ENCODE assay signal across 8 cellular contexts in the genomic region with DNA sequence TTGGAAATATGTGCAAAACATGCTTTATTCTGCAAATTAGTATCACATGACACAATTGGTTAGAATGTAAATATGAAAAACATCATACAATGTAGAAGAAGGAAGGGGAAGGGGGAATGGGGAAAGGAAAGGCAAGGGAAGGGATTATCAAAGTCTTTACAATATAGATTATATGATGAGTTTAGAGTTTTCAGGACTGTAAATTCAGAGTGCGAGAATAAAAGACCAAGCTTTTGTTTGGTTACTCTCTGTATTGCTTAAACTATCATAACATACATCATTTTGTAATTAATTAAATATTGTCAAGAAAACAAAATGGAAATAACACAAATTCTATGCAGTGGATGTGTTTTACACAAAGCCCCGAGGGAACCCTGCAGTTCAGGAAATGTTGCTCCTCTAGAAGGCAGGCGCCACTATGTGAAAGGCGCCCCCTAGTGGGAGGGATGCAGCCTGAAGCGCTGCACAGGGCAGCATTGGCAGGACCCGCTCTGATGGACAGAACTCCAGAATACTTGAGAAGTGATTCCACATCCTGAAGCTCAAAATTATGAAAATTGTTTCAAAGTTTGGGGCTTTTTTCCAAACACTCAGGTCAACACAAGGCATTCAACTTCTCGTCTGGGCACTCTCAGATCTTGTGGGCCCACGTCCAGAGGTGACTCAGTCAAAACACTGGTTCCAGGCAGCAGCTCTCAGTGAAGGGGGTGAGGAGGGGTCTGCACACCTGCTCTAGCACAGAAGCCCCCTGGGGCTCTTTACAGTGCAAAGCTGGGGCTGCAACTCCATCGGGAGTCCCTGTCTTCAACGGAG. TPM values are rescaled to one million over a fixed set of nuclear protein-coding genes. Genes with fewer than 3 reads are reported as not detected.
DNase-seq lines count a peak whose midpoint lies in the region; ATAC-seq and TF ChIP-seq lines count a peak whose summit lies in the region.

No MANE protein-coding gene starts in this region.

- no peaks in the 10 kb centered on the region for H3K27me3 ChIP-seq in NT2/D1 (ENCODE audit: insufficient read depth, insufficient read length)

- H3K4me3 ChIP-seq in NT2/D1 (ENCODE audit: insufficient read length, low read depth) = no peak overlapping the region

- no peaks in the 10 kb centered on the region for H3K4me1 ChIP-seq in NT2/D1 (ENCODE audit: insufficient read depth, insufficient read length)

- no peaks in the 10 kb centered on the region for H3K9me3 ChIP-seq in NT2/D1 (ENCODE audit: insufficient read depth, low read length)

- DNase-seq in AG20443 (ENCODE audit: low spot score) (peak; percentile 90), NT2/D1 (ENCODE audit: low read depth, low spot score) (peak; percentile 44), natural killer cell (peak; percentile 60)
- peak; percentile 91 for DNase-seq in activated CD8-positive, alpha-beta memory T cell treated with anti-CD3 and anti-CD28 coated beads, Interleukin-2, amount 50 U/mL, for 48 hours
- peak; percentile 71 to 83 for DNase-seq in stimulated activated effector memory CD8-positive, alpha-beta T cell treated with anti-CD3 and anti-CD28 coated beads, Interleukin-12 subunit alpha, Interleukin-12 subunit beta, amount 100 ng/mL, for 72 hours (ENCODE audit: low spot score in 2 of 2)

- no peaks in the 10 kb centered on the region for H3K36me3 Mint-ChIP-seq in natural killer cell
- H3K36me3 Mint-ChIP-seq in stimulated activated effector memory CD8-positive, alpha-beta T cell treated with anti-CD3 and anti-CD28 coated beads, Interleukin-12 subunit alpha, Interleukin-12 subunit beta, amount 100 ng/mL, for 72 hours = no peaks in the 10 kb centered on the region

- TF ChIP-seq CTCF in natural killer cell (IDR thresholded peaks at IDR 0.05) = peak; percentile 89

- no peaks in the 10 kb centered on the region for H3K9me3 Mint-ChIP-seq in natural killer cell
- H3K9me3 Mint-ChIP-seq in stimulated activated effector memory CD8-positive, alpha-beta T cell treated with anti-CD3 and anti-CD28 coated beads, Interleukin-12 subunit alpha, Interleukin-12 subunit beta, amount 100 ng/mL, for 72 hours = no peaks in the 10 kb centered on the region

- H3K27me3 Mint-ChIP-seq in natural killer cell (ENCODE audit: low read depth in 2 of 2) = peaks cover 0 to 3% of the 10 kb centered on the region in 2 donors

- intact Hi-C loops in natural killer cell (cut with micrococcal nuclease) = loop anchor here (10.0 kb wide), 1 partner anchor 272 kb away; no protein-coding TSS in a partner anchor

- H3K9ac ChIP-seq in NT2/D1 (ENCODE audit: insufficient read length, low read depth) = no peak overlapping the region

- no peak overlapping the region for H3K27ac Mint-ChIP-seq in natural killer cell
- H3K27ac Mint-ChIP-seq in stimulated activated effector memory CD8-positive, alpha-beta T cell treated with anti-CD3 and anti-CD28 coated beads, Interleukin-12 subunit alpha, Interleukin-12 subunit beta, amount 100 ng/mL, for 72 hours = no peak overlapping the region

- H3K4me3 Mint-ChIP-seq in natural killer cell = no peak overlapping the region
- no peak overlapping the region for H3K4me3 Mint-ChIP-seq in stimulated activated effector memory CD8-positive, alpha-beta T cell treated with anti-CD3 and anti-CD28 coated beads, Interleukin-12 subunit alpha, Interleukin-12 subunit beta, amount 100 ng/mL, for 72 hours

- ATAC-seq in GM18868 (IDR thresholded peaks at IDR 0.05; ENCODE audit: unreplicated experiment) (peak; percentile 88), HG03159 (IDR thresholded peaks at IDR 0.05; ENCODE audit: unreplicated experiment) (peak; percentile 74), esophagus mucosa (peak; percentile 90), natural killer cell (peak; percentile 64 to 88 (median 84))
- ATAC-seq in stimulated activated effector memory CD8-positive, alpha-beta T cell treated with anti-CD3 and anti-CD28 coated beads, Interleukin-12 subunit alpha, Interleukin-12 subunit beta, amount 100 ng/mL, for 72 hours = peak; percentile 83

- no peaks in the 10 kb centered on the region for H3K4me1 Mint-ChIP-seq in natural killer cell
- no peaks in the 10 kb centered on the region for H3K4me1 Mint-ChIP-seq in stimulated activated effector memory CD8-positive, alpha-beta T cell treated with anti-CD3 and anti-CD28 coated beads, Interleukin-12 subunit alpha, Interleukin-12 subunit beta, amount 100 ng/mL, for 72 hours

- H3K36me3 ChIP-seq in NT2/D1 (ENCODE audit: insufficient read depth, insufficient read length, low read length) = no peaks in the 10 kb centered on the region

RNA-seq across cellular contexts. Expression of gene TMEM254, which starts 31.6 kb away (rescaled TPM):
- total RNA-seq in esophagus mucosa (46.8 TPM), natural killer cell (10 to 100 TPM in 2 of 3 donors, 1 to 10 TPM in 1; 7.1 to 11.1 (median 10.3) TPM)
